In the genomic region with DNA sequence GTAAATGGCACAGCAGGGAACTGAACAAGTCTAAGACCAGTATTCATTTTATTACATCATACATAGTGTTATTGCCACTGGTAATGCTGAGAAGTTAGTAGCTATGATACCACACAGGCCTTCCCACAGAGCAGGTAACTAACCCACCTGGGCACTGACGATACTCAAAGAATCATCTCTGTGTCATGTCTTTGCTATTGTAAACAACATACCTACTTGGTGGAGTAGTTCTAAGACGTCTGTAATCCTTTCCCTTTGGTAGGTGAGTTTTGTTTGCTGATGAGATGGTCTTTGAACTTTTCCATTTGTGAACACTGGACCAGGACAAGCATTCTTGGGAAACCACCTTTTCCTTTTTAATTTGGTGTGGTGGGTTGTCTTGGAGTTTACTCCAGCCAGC, we compare ENCODE assay signal across 9 cellular contexts. TPM values are rescaled to one million over a fixed set of nuclear protein-coding genes. Genes with fewer than 3 reads are reported as not detected.
DNase-seq lines count a peak whose midpoint lies in the region; ATAC-seq lines count a peak whose summit lies in the region.
"Had no signal": no experiment of that assay in that cellular context is flagged by ENCODE, and none has a peak within 500 bp of the region (broad histone marks: within the 10 kb centered on the region; RNA-seq: fewer than 3 reads in every experiment).

No MANE protein-coding gene starts in this region.

- H3K36me3 ChIP-seq in CD4-positive, alpha-beta memory T cell (ENCODE audit: insufficient read depth, low read length) = peaks cover 5% of the 10 kb centered on the region
- H3K36me3 ChIP-seq in HUES48 (ENCODE audit: control insufficient read depth, insufficient read depth, low read length) = peaks cover 83% of the 10 kb centered on the region
- peaks cover 93% of the 10 kb centered on the region for H3K36me3 ChIP-seq in HAP-1 (replicated peaks)

- peak in 3 of 5 donors; percentile 19 to 55 (median 24) for DNase-seq in CD4-positive, alpha-beta memory T cell
- no peak for DNase-seq in activated naive CD8-positive, alpha-beta T cell treated with anti-CD3 and anti-CD28 coated beads, Interleukin-2, amount 50 U/mL, for 24 hours
- no peak for DNase-seq in left colon
- no peak for DNase-seq in HAP-1 (ENCODE audit: low spot score in 2 of 2)
- no peak for DNase-seq in ureter (ENCODE audit: low spot score)
- DNase-seq: testis had no signal

- no peaks in the 10 kb centered on the region for H3K27me3 Mint-ChIP-seq in CD4-positive, alpha-beta memory T cell
- no peaks in the 10 kb centered on the region for H3K27me3 Mint-ChIP-seq in activated naive CD8-positive, alpha-beta T cell treated with anti-CD3 and anti-CD28 coated beads, Interleukin-2, amount 50 U/mL, for 24 hours

- intact Hi-C loops in CD4-positive, alpha-beta memory T cell (cut with micrococcal nuclease) = no loop called here
- intact Hi-C loops in left colon (cut with DNase I, micrococcal nuclease) = no loop called here

- no peak overlapping the region for H3K27ac ChIP-seq in CD4-positive, alpha-beta memory T cell (ENCODE audit: low read depth, low read length)
- H3K27ac ChIP-seq in HUES48 (ENCODE audit: low read depth, low read length) = peak overlapping the region; percentile 9
- H3K27ac ChIP-seq: testis had no signal

- H3K9me3 ChIP-seq in CD4-positive, alpha-beta memory T cell (ENCODE audit: control insufficient read depth in 1 of 2, low read length in 2 of 2) = no peaks in the 10 kb centered on the region
- no peaks in the 10 kb centered on the region for H3K9me3 ChIP-seq in HUES48 (ENCODE audit: control insufficient read depth, insufficient read depth, low read length)
- H3K9me3 ChIP-seq in HAP-1 = no peaks in the 10 kb centered on the region
- H3K9me3 ChIP-seq: testis had no signal

- no peaks in the 10 kb centered on the region for H3K27me3 ChIP-seq in CD4-positive, alpha-beta memory T cell (ENCODE audit: insufficient read depth, low read length)
- H3K27me3 ChIP-seq in HUES48 (ENCODE audit: control insufficient read depth, insufficient read depth, low read length) (no peaks in the 10 kb centered on the region), HAP-1 (ENCODE audit: low read depth) (no peaks in the 10 kb centered on the region)
- H3K27me3 ChIP-seq: testis had no signal

- H3K9ac ChIP-seq in HUES48 (ENCODE audit: low read depth, low read length) = no peak overlapping the region

- H3K4me3 Mint-ChIP-seq in CD4-positive, alpha-beta memory T cell = no peak overlapping the region
- no peak overlapping the region for H3K4me3 Mint-ChIP-seq in activated naive CD8-positive, alpha-beta T cell treated with anti-CD3 and anti-CD28 coated beads, Interleukin-2, amount 50 U/mL, for 24 hours

- peaks cover 26 to 36% (median 31%) of the 10 kb centered on the region in 4 donors for H3K4me1 Mint-ChIP-seq in CD4-positive, alpha-beta memory T cell
- peaks cover 36% of the 10 kb centered on the region for H3K4me1 Mint-ChIP-seq in activated naive CD8-positive, alpha-beta T cell treated with anti-CD3 and anti-CD28 coated beads, Interleukin-2, amount 50 U/mL, for 24 hours

- peaks cover 19% of the 10 kb centered on the region for H3K4me1 ChIP-seq in CD4-positive, alpha-beta memory T cell (ENCODE audit: insufficient read depth, low read length)
- H3K4me1 ChIP-seq in HUES48 (ENCODE audit: control insufficient read depth, insufficient read depth, low read length) (peaks cover 12% of the 10 kb centered on the region), HAP-1 (peaks cover 3% of the 10 kb centered on the region)
- H3K4me1 ChIP-seq: testis had no signal

- POLR2A ChIA-PET in CD4-positive, alpha-beta memory T cell (lab: Charles Lee; ENCODE audit: partially characterized antibody) = no interaction called here

- ATAC-seq in activated naive CD8-positive, alpha-beta T cell treated with anti-CD3 and anti-CD28 coated beads, Interleukin-2, amount 50 U/mL, for 24 hours = no peak
- peak; percentile 14 for ATAC-seq in left colon
- no peak for ATAC-seq in GM21619 (IDR thresholded peaks at IDR 0.05; ENCODE audit: unreplicated experiment)
- no peak for ATAC-seq in HG02588 (IDR thresholded peaks at IDR 0.05; ENCODE audit: unreplicated experiment)

- no peak overlapping the region for H3K4me3 ChIP-seq in CD4-positive, alpha-beta memory T cell (ENCODE audit: low read length in 2 of 2)
- H3K4me3 ChIP-seq in HUES48 (ENCODE audit: low read depth, low read length) (no peak overlapping the region), HAP-1 (no peak overlapping the region)
- H3K4me3 ChIP-seq: testis had no signal

- in situ Hi-C loops in HAP-1 (cut with MboI; ENCODE audit: low sequenced_read_pairs) = loop anchor here (25.0 kb wide), 1 partner anchor 349 kb away; no protein-coding TSS in a partner anchor

- H3K36me3 Mint-ChIP-seq in CD4-positive, alpha-beta memory T cell = peaks cover 14 to 35% of the 10 kb centered on the region in 2 donors
- peaks cover 72% of the 10 kb centered on the region for H3K36me3 Mint-ChIP-seq in activated naive CD8-positive, alpha-beta T cell treated with anti-CD3 and anti-CD28 coated beads, Interleukin-2, amount 50 U/mL, for 24 hours (ENCODE audit: low read depth)

- H3K9me3 Mint-ChIP-seq in CD4-positive, alpha-beta memory T cell = no peaks in the 10 kb centered on the region
- H3K9me3 Mint-ChIP-seq in activated naive CD8-positive, alpha-beta T cell treated with anti-CD3 and anti-CD28 coated beads, Interleukin-2, amount 50 U/mL, for 24 hours = no peaks in the 10 kb centered on the region

- CTCF ChIA-PET in CD4-positive, alpha-beta memory T cell (lab: Charles Lee; ENCODE audit: partially characterized antibody) = no interaction called here

- H3K27ac Mint-ChIP-seq in CD4-positive, alpha-beta memory T cell = peak overlapping the region; percentile 59 to 92 (median 78)
- peak overlapping the region; percentile 82 for H3K27ac Mint-ChIP-seq in activated naive CD8-positive, alpha-beta T cell treated with anti-CD3 and anti-CD28 coated beads, Interleukin-2, amount 50 U/mL, for 24 hours

RNA-seq across cellular contexts. Expression of a gene that starts 40.9 kb away (rescaled TPM):
- 1 to 10 TPM; 3.1 to 3.3 TPM for total RNA-seq in CD4-positive, alpha-beta memory T cell
- polyA plus RNA-seq in CD4-positive, alpha-beta memory T cell = 1 to 10 TPM; 2.5 to 4.5 TPM
- total RNA-seq in left colon = 10 to 100 TPM; 20.3 to 34.3 TPM
- total RNA-seq in ureter = 8.8 TPM

Comparison
In these comparisons a context has a peak if more than half of its experiments do, and no peak if none do; other contexts are left out.
1. DNase-seq: peak in CD4-positive, alpha-beta memory T cell (3 of 5); none in activated naive CD8-positive, alpha-beta T cell treated with anti-CD3 and anti-CD28 coated beads, Interleukin-2, amount 50 U/mL, for 24 hours (single experiment), left colon (0 of 2), HAP-1 (0 of 2) and ureter (single experiment).